8 cellular contexts compared by ENCODE assay signal in genomic region chr3:53938645-53939044, GRCh38. TPM values are rescaled to one million over a fixed set of nuclear protein-coding genes. Genes with fewer than 3 reads are reported as not detected.
DNase-seq lines count a peak whose midpoint lies in the region; ATAC-seq and TF ChIP-seq lines count a peak whose summit lies in the region.

No MANE protein-coding gene starts in this region.

- H3K4me3 ChIP-seq in heart left ventricle, result no peak overlapping the region

- H3K4me1 ChIP-seq in heart left ventricle, result no peaks in the 10 kb centered on the region

- no peak for TF ChIP-seq POLR2A in heart left ventricle (IDR thresholded peaks at IDR 0.05)

- intact Hi-C loops in activated CD4-positive, alpha-beta T cell treated with anti-CD3 and anti-CD28 coated beads for 36 hours (cut with DNase I, micrococcal nuclease), result loop anchor here in 1 of 2 experiments (1.0 to 10.0 kb wide), 2 partner anchors 436 to 896 kb away; no protein-coding TSS in a partner anchor
- intact Hi-C loops in heart left ventricle (cut with DNase I), result loop anchor here in 9 of 10 donors (2.0 to 10.0 kb wide), 7 partner anchors 206 to 1246 kb away; no protein-coding TSS in a partner anchor

- H3K27me3 ChIP-seq in heart left ventricle, result peaks cover 0 to 35% (median 2%) of the 10 kb centered on the region in 9 donors

- peaks cover 0 to 19% (median 7%) of the 10 kb centered on the region in 12 donors for H3K9me3 ChIP-seq in heart left ventricle

- 3 to 6% (median 4%) methylated on average over 2 of the region's 2 CpGs for WGBS in heart left ventricle, 4 donors

- peak; percentile 49 for ATAC-seq in activated CD4-positive, alpha-beta T cell treated with anti-CD3 and anti-CD28 coated beads for 36 hours
- peak; percentile 57 for ATAC-seq in HG02885 (IDR thresholded peaks at IDR 0.05; ENCODE audit: poor library complexity, unreplicated experiment)
- peak in 2 of 4 donors; percentile 53 to 67 for ATAC-seq in heart left ventricle

- no peaks in the 10 kb centered on the region for H3K4me1 Mint-ChIP-seq in activated CD4-positive, alpha-beta T cell treated with anti-CD3 and anti-CD28 coated beads for 36 hours

- H3K36me3 ChIP-seq in heart left ventricle, result no peaks in the 10 kb centered on the region

- peak; percentile 66 to 84 (median 74) for TF ChIP-seq CTCF in heart left ventricle (IDR thresholded peaks at IDR 0.05)

- POLR2A ChIA-PET in activated CD4-positive, alpha-beta T cell treated with anti-CD3 and anti-CD28 coated beads for 36 hours (lab: Charles Lee), result interaction anchor here (0.7 kb wide), 1 partner anchor 243 kb away, joined by 4 read pairs; no protein-coding TSS in a partner anchor

- no peak overlapping the region for H3K4me3 Mint-ChIP-seq in activated CD4-positive, alpha-beta T cell treated with anti-CD3 and anti-CD28 coated beads for 36 hours

- peak; percentile 45 for DNase-seq in activated CD4-positive, alpha-beta T cell treated with anti-CD3 and anti-CD28 coated beads for 36 hours
- no peak for DNase-seq in activated CD4-positive, alpha-beta T cell treated with anti-CD3 and anti-CD28 coated beads for 1 hour
- DNase-seq in NCI-H82 treated with DMSO at 0.1 percent for 48 hours (lab: John Stamatoyannopoulos, UW; ENCODE audit: unreplicated experiment), result peak; percentile 91
- DNase-seq in activated naive CD4-positive, alpha-beta T cell treated with anti-CD3 and anti-CD28 coated beads, Interleukin-2, amount 50 U/mL, for 16 hours, result peak; percentile 24
- DNase-seq in heart left ventricle, result no peak
- DNase-seq in renal cortical epithelial cell (ENCODE audit: low read depth), result peak; percentile 53
- DNase-seq in effector CD8-positive, alpha-beta T cell (lab: John Stamatoyannopoulos, UW), result no peak

- H3K27ac Mint-ChIP-seq in activated CD4-positive, alpha-beta T cell treated with anti-CD3 and anti-CD28 coated beads for 36 hours, result no peak overlapping the region

- no peaks in the 10 kb centered on the region for H3K36me3 Mint-ChIP-seq in activated CD4-positive, alpha-beta T cell treated with anti-CD3 and anti-CD28 coated beads for 36 hours (ENCODE audit: low read depth)

- H3K27me3 Mint-ChIP-seq in activated CD4-positive, alpha-beta T cell treated with anti-CD3 and anti-CD28 coated beads for 36 hours, result peaks cover 27% of the 10 kb centered on the region

- H3K9me3 Mint-ChIP-seq in activated CD4-positive, alpha-beta T cell treated with anti-CD3 and anti-CD28 coated beads for 36 hours (ENCODE audit: low read depth), result peaks cover 4% of the 10 kb centered on the region

- no peak overlapping the region for H3K27ac ChIP-seq in heart left ventricle

- CTCF ChIA-PET in activated CD4-positive, alpha-beta T cell treated with anti-CD3 and anti-CD28 coated beads for 36 hours (lab: Charles Lee), result interaction anchor here (0.6 to 2.5 kb wide), 17 partner anchors 8 to 1243 kb away, joined by 3 to 15 read pairs (median 4); no protein-coding TSS in a partner anchor

RNA-seq across cellular contexts. Expression of gene SELENOK, which starts 47.0 kb away (rescaled TPM):
- 10 to 100 TPM; 31.6 to 45.1 TPM for total RNA-seq in activated CD4-positive, alpha-beta T cell treated with anti-CD3 and anti-CD28 coated beads for 36 hours
- total RNA-seq in heart left ventricle (100 to 1,000 TPM in 4 of 9 donors, 10 to 100 TPM in 5; 65.7 to 173 (median 81.5) TPM), renal cortical epithelial cell (17.4 and 32.3 TPM in 2 replicates)
- 100 to 1,000 TPM; 194 to 242 TPM for polyA plus RNA-seq in heart left ventricle

RNA-seq across cellular contexts. Expression of gene ACTR8, which starts 56.7 kb away (rescaled TPM):
- 10 to 100 TPM; 26.0 to 28.9 TPM for total RNA-seq in activated CD4-positive, alpha-beta T cell treated with anti-CD3 and anti-CD28 coated beads for 36 hours
- total RNA-seq in heart left ventricle, result 10 to 100 TPM; 19.3 to 48.2 (median 32.4) TPM
- polyA plus RNA-seq in heart left ventricle, result 10 to 100 TPM; 12.0 to 19.5 TPM
- total RNA-seq in renal cortical epithelial cell, result 46.4 and 47.2 TPM in 2 replicates

Comparison
In these comparisons a context has a peak if more than half of its experiments do, and no peak if none do; other contexts are left out.
1. DNase-seq: peak in activated CD4-positive, alpha-beta T cell treated with anti-CD3 and anti-CD28 coated beads for 36 hours (single experiment), NCI-H82 treated with DMSO at 0.1 percent for 48 hours (single experiment), activated naive CD4-positive, alpha-beta T cell treated with anti-CD3 and anti-CD28 coated beads, Interleukin-2, amount 50 U/mL, for 16 hours (single experiment) and renal cortical epithelial cell (single experiment); none in activated CD4-positive, alpha-beta T cell treated with anti-CD3 and anti-CD28 coated beads for 1 hour (single experiment), heart left ventricle (0 of 5) and effector CD8-positive, alpha-beta T cell (single experiment).